In genomic region chr2:236944561-236944960, GRCh38 we compare ENCODE assay signal across 28 cellular contexts.
"Had no signal": no experiment of that assay in that cellular context is flagged by ENCODE, and none has a peak within 500 bp of the region (broad histone marks: within the 10 kb centered on the region; RNA-seq: fewer than 3 reads in every experiment).

No MANE protein-coding gene starts in this region.

- H3K9me3 ChIP-seq: ascending aorta had no signal

- ATAC-seq: PC-3 had no signal

- H3K4me2 ChIP-seq: KMS-11 had no signal

- H3K4me3 ChIP-seq: ascending aorta, cardiac muscle cell had no signal

- H3K27ac ChIP-seq: ascending aorta, cardiac muscle cell, KMS-11, WERI-Rb-1 had no signal

- H3K36me3 ChIP-seq: ascending aorta, cardiac muscle cell, WERI-Rb-1 had no signal

- H3K4me1 ChIP-seq: ascending aorta had no signal

- H3K27me3 ChIP-seq: ascending aorta, cardiac muscle cell had no signal

- H3K9ac ChIP-seq: KMS-11 had no signal

- DNase-seq: activated CD4-positive, alpha-beta memory T cell treated with anti-CD3 and anti-CD28 coated beads, Interleukin-2, amount 10 ng/mL, durations not matched to agents 7 days and 5 days; activated CD4-positive, alpha-beta T cell treated with anti-CD3 and anti-CD28 coated beads for 1 hour; activated CD4-positive, alpha-beta T cell treated with anti-CD3 and anti-CD28 coated beads for 48 hours; activated CD4-positive, CD25-positive, alpha-beta regulatory T cell; activated gamma-delta T cell; activated naive CD4-positive, alpha-beta T cell treated with Interleukin-2 at 50 U/mL for 16 hours; activated naive CD8-positive, alpha-beta T cell treated with anti-CD3 and anti-CD28 coated beads, Interleukin-2, amount 10 ng/mL, durations not matched to agents 7 days and 5 days; activated T-cell treated with anti-CD3 and anti-CD28 coated beads, Interleukin-2, amount 50 U/mL, for 24 hours; amygdala; MM.1S; MV-4-11; NCI-H1092; NCI-H1436 treated with DMSO at 0.1 percent for 48 hours; NCI-H1694 treated with DMSO at 0.1 percent for 48 hours; NCI-H2029 treated with DMSO at 0.1 percent for 48 hours; NCI-H2107; NCI-H2171; NCI-H510A; NCI-H526; NCI-H748 treated with DMSO at 0.1 percent for 48 hours; NK-92 treated with Interleukin-12 subunit alpha and Interleukin-12 subunit beta, amount 100 ng/mL, for 24 hours; PC-3; Right ventricle myocardium superior; T1000; WERI-Rb-1 had no signal
